In genomic region chr3:150084128-150084527, GRCh38 we compare ENCODE assay signal across 1 cellular context.
TF ChIP-seq lines count a peak whose summit lies in the region.

No MANE protein-coding gene starts in this region.

TF ChIP-seq in SK-N-SH, 30 proteins besides CTCF, POLR2A, EP300 and RAD21 (continued from another document):
- TF ChIP-seq REST (IDR thresholded peaks at IDR 0.05; ENCODE audit: low read depth, low read length) (no peak), MXI1 (IDR thresholded peaks at IDR 0.05; ENCODE audit: low read depth, low read length) (no peak), SIN3A (IDR thresholded peaks at IDR 0.05; ENCODE audit: borderline replicate concordance, low read depth, low read length) (no peak), GATA2 (CRISPR knock-in tag; IDR thresholded peaks at IDR 0.05) (no peak), RCOR1 (IDR thresholded peaks at IDR 0.05; ENCODE audit: low read length) (no peak), MEF2A (IDR thresholded peaks at IDR 0.05; ENCODE audit: borderline replicate concordance, low read depth) (no peak), FOXJ3 (CRISPR knock-in tag; IDR thresholded peaks at IDR 0.05) (no peak), CHD2 (IDR thresholded peaks at IDR 0.05; ENCODE audit: low read length, partially characterized antibody) (no peak), FOSL2 (IDR thresholded peaks at IDR 0.05; ENCODE audit: borderline replicate concordance, low read depth) (no peak), YY1 (IDR thresholded peaks at IDR 0.05; ENCODE audit: low read depth) (no peak), TAF1 (IDR thresholded peaks at IDR 0.05; ENCODE audit: borderline replicate concordance, low read depth, low read length) (no peak)
